8 cellular contexts compared by ENCODE assay signal in the genomic region with DNA sequence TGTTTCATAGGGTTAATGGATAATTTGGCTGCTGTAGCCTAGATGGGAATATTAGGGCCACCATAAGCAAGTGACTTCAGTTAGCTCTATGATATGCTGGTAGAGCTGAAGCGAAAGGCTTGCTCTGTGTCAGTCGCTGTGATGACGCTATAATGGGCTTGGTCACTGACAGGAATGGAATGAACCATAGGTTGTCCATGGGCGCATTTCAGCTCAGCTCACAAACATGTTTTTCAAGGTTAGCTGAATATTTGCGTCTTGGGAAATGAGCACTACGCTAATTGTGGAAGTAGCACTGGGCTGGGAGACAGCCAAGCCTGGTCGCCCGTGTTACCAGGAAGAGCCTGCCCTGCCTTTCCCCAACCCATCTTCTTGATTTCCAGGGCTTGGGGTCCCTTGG. TPM values are rescaled to one million over a fixed set of nuclear protein-coding genes. Genes with fewer than 3 reads are reported as not detected.
"Had no signal": no experiment of that assay in that cellular context is flagged by ENCODE, and none has a peak within 500 bp of the region (broad histone marks: within the 10 kb centered on the region; RNA-seq: fewer than 3 reads in every experiment).

No MANE protein-coding gene starts in this region.

- H3K4me3 ChIP-seq: GM23338 had no signal

- DNase-seq: H9, HCEC 1CT, KBM-7 had no signal

- FAIRE-seq: H54, HepG2 had no signal

- H3K27ac ChIP-seq: HL-60 had no signal

- ATAC-seq: GM23338, HepG2 had no signal

- H3K27ac Mint-ChIP-seq: GM23338, IgD-negative memory B cell had no signal

- H3K36me3 Mint-ChIP-seq: IgD-negative memory B cell had no signal

- H3K4me3 Mint-ChIP-seq: GM23338, H9, IgD-negative memory B cell had no signal

RNA-seq across cellular contexts. Expression of a gene that starts 3.2 kb away (rescaled TPM):
- total RNA-seq: GM23338, H9, HepG2 had no signal
- polyA plus RNA-seq: GM23338, HepG2 had no signal
